ENCODE assay signal across 1 cellular context in the genomic region with DNA sequence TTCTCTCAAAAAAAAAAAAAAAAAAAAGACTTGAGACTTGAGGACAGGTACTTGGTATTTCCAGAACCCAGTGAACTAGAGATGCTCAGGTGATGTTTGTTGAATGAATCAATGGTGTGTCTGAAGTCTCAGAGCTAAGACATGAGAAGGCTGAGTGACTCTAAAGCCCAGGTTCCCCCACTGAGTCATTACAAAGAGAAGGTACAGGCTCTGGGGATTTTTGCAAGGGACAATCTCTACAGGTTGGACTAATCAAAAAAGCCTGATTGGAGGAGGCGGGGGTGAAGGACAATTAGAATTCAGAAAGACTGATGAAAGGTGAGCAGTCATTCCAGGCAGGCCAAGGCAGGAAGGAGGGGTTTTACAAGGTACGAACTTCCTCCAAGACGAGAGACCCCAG.
TF ChIP-seq lines count a peak whose summit lies in the region.

No MANE protein-coding gene starts in this region.

TF ChIP-seq in H1, 55 proteins besides CTCF, POLR2A, EP300 and RAD21:
- no peak for TF ChIP-seq SP2 (IDR thresholded peaks at IDR 0.05; ENCODE audit: low read length)
- no peak for TF ChIP-seq CTBP2 (IDR thresholded peaks at IDR 0.05; ENCODE audit: borderline replicate concordance, insufficient read depth, insufficient read length, low read length)
- no peak for TF ChIP-seq NANOG (IDR thresholded peaks at IDR 0.05; ENCODE audit: insufficient read depth, low read depth, low read length, poor library complexity, severe bottlenecking)
- TF ChIP-seq GTF2F1 (IDR thresholded peaks at IDR 0.05; ENCODE audit: borderline replicate concordance, low read depth, low read length) = no peak
- no peak for TF ChIP-seq KDM4A (IDR thresholded peaks at IDR 0.05; ENCODE audit: low read depth, low read length, severe bottlenecking)
TF ChIP-seq in H1: peak in this region for 0.
